In the genomic region with DNA sequence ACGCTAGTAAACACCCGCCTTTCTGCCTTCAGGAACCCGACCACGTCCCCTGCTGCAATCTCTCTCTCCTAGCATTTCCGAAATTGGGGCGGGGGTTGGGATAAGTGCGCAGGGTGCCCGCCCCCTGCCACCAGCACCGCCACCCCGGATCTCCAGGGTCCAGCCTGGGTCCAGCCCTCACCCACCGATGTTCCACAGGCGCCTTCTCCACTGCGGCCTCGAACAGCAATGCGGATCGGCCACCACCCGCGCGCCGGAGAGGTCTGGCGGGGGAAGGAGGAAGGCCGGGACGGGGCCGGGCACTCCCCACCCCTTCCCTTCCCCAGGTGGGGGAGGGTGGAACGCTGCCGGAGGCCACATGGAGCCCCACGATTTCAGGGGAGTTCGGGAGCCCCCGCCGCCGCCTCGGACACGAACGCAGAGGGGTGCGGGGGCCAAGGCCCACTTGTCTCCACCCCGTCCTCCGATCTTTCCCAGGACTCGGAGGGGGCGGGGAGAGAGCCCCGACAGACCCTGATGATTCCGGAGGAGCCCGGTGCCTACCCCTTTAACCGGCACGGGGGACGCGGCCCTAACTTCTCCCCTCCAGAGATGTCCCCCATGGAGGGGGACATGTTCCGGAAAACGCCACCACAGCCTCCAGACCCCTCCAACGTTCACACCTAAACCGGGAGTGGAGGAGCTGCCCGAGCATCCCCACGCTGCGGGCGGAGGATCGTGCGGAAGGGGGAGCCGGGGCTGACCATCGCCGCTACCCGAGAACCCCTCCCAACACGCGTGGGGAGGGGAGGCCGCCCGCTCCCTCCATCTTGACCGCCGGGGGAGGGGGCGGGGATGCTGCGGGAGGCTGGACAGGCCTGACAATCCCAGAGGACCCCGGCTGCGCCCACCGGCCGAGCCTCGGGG, we compare ENCODE assay signal across 1 cellular context.
TF ChIP-seq lines count a peak whose summit lies in the region.

No MANE protein-coding gene starts in this region.

TF ChIP-seq in HepG2, 621 proteins besides CTCF, POLR2A, EP300 and RAD21 (continued from another document and continues in another):
- TF ChIP-seq, protein P1, sequence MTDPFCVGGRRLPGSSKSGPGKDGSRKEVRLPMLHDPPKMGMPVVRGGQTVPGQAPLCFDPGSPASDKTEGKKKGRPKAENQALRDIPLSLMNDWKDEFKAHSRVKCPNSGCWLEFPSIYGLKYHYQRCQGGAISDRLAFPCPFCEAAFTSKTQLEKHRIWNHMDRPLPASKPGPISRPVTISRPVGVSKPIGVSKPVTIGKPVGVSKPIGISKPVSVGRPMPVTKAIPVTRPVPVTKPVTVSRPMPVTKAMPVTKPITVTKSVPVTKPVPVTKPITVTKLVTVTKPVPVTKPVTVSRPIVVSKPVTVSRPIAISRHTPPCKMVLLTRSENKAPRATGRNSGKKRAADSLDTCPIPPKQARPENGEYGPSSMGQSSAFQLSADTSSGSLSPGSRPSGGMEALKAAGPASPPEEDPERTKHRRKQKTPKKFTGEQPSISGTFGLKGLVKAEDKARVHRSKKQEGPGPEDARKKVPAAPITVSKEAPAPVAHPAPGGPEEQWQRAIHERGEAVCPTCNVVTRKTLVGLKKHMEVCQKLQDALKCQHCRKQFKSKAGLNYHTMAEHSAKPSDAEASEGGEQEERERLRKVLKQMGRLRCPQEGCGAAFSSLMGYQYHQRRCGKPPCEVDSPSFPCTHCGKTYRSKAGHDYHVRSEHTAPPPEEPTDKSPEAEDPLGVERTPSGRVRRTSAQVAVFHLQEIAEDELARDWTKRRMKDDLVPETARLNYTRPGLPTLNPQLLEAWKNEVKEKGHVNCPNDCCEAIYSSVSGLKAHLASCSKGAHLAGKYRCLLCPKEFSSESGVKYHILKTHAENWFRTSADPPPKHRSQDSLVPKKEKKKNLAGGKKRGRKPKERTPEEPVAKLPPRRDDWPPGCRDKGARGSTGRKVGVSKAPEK (CRISPR knock-in tag; IDR thresholded peaks at IDR 0.05; ENCODE audit: borderline replicate concordance) = no peak
- TF ChIP-seq AGO2 (optimal IDR thresholded peaks at IDR 0.05; ENCODE audit: low read depth, low read length) = peak; percentile 81
- TF ChIP-seq ZNF224 (CRISPR knock-in tag; IDR thresholded peaks at IDR 0.05) = no peak
- TF ChIP-seq, protein P2, sequence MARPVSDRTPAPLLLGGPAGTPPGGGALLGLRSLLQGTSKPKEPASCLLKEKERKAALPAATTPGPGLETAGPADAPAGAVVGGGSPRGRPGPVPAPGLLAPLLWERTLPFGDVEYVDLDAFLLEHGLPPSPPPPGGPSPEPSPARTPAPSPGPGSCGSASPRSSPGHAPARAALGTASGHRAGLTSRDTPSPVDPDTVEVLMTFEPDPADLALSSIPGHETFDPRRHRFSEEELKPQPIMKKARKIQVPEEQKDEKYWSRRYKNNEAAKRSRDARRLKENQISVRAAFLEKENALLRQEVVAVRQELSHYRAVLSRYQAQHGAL (CRISPR knock-in tag; IDR thresholded peaks at IDR 0.05; ENCODE audit: not compliant biosample characterization) = no peak
- TF ChIP-seq, protein P3, sequence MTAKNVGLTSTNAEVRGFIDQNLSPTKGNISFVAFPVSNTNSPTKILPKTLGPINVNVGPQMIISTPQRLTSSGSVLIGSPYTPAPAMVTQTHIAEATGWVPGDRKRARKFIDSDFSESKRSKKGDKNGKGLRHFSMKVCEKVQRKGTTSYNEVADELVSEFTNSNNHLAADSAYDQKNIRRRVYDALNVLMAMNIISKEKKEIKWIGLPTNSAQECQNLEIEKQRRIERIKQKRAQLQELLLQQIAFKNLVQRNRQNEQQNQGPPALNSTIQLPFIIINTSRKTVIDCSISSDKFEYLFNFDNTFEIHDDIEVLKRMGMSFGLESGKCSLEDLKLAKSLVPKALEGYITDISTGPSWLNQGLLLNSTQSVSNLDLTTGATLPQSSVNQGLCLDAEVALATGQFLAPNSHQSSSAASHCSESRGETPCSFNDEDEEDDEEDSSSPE (CRISPR knock-in tag; IDR thresholded peaks at IDR 0.05) = peak; percentile 12; the same call in 1 of the 2 replicates
- no peak for TF ChIP-seq FOXA3 (CRISPR knock-in tag; IDR thresholded peaks at IDR 0.05)
- TF ChIP-seq RELA (CRISPR knock-in tag; IDR thresholded peaks at IDR 0.05) = no peak
- TF ChIP-seq PAX8 (CRISPR knock-in tag; IDR thresholded peaks at IDR 0.05; ENCODE audit: borderline replicate concordance) = no peak
- TF ChIP-seq ZFX (CRISPR knock-in tag; IDR thresholded peaks at IDR 0.05; ENCODE audit: low read depth) = peak; percentile 61
- TF ChIP-seq PHF8 (CRISPR knock-in tag; IDR thresholded peaks at IDR 0.05) = peak; percentile 68
- TF ChIP-seq, protein P4, sequence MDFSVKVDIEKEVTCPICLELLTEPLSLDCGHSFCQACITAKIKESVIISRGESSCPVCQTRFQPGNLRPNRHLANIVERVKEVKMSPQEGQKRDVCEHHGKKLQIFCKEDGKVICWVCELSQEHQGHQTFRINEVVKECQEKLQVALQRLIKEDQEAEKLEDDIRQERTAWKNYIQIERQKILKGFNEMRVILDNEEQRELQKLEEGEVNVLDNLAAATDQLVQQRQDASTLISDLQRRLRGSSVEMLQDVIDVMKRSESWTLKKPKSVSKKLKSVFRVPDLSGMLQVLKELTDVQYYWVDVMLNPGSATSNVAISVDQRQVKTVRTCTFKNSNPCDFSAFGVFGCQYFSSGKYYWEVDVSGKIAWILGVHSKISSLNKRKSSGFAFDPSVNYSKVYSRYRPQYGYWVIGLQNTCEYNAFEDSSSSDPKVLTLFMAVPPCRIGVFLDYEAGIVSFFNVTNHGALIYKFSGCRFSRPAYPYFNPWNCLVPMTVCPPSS (IDR thresholded peaks at IDR 0.05) = no peak
- no peak for TF ChIP-seq ZNF788 (CRISPR knock-in tag; IDR thresholded peaks at IDR 0.05; ENCODE audit: borderline replicate concordance)
- TF ChIP-seq NFATC3 (CRISPR knock-in tag; IDR thresholded peaks at IDR 0.05) = no peak
- TF ChIP-seq, protein P5, sequence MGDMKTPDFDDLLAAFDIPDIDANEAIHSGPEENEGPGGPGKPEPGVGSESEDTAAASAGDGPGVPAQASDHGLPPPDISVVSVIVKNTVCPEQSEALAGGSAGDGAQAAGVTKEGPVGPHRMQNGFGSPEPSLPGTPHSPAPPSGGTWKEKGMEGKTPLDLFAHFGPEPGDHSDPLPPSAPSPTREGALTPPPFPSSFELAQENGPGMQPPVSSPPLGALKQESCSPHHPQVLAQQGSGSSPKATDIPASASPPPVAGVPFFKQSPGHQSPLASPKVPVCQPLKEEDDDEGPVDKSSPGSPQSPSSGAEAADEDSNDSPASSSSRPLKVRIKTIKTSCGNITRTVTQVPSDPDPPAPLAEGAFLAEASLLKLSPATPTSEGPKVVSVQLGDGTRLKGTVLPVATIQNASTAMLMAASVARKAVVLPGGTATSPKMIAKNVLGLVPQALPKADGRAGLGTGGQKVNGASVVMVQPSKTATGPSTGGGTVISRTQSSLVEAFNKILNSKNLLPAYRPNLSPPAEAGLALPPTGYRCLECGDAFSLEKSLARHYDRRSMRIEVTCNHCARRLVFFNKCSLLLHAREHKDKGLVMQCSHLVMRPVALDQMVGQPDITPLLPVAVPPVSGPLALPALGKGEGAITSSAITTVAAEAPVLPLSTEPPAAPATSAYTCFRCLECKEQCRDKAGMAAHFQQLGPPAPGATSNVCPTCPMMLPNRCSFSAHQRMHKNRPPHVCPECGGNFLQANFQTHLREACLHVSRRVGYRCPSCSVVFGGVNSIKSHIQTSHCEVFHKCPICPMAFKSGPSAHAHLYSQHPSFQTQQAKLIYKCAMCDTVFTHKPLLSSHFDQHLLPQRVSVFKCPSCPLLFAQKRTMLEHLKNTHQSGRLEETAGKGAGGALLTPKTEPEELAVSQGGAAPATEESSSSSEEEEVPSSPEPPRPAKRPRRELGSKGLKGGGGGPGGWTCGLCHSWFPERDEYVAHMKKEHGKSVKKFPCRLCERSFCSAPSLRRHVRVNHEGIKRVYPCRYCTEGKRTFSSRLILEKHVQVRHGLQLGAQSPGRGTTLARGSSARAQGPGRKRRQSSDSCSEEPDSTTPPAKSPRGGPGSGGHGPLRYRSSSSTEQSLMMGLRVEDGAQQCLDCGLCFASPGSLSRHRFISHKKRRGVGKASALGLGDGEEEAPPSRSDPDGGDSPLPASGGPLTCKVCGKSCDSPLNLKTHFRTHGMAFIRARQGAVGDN (CRISPR knock-in tag; IDR thresholded peaks at IDR 0.05) = peak; percentile 74
- TF ChIP-seq, protein P6, sequence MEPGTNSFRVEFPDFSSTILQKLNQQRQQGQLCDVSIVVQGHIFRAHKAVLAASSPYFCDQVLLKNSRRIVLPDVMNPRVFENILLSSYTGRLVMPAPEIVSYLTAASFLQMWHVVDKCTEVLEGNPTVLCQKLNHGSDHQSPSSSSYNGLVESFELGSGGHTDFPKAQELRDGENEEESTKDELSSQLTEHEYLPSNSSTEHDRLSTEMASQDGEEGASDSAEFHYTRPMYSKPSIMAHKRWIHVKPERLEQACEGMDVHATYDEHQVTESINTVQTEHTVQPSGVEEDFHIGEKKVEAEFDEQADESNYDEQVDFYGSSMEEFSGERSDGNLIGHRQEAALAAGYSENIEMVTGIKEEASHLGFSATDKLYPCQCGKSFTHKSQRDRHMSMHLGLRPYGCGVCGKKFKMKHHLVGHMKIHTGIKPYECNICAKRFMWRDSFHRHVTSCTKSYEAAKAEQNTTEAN (CRISPR knock-in tag; conservative IDR thresholded peaks at IDR 0.05) = 0 out of 2 replicates have a peak, but pooled peaks have one; percentile 34
- TF ChIP-seq ZNF772 (CRISPR knock-in tag; IDR thresholded peaks at IDR 0.05) = peak; percentile 75; the same call in 1 of the 2 replicates
- TF ChIP-seq ZNF430 (CRISPR knock-in tag; IDR thresholded peaks at IDR 0.05) = 0 out of 2 replicates have a peak, but pooled peaks have one; percentile 13
- no peak for TF ChIP-seq NCOA1 (CRISPR knock-in tag; IDR thresholded peaks at IDR 0.05)
- peak; percentile 65 for TF ChIP-seq ZC3H13 (CRISPR knock-in tag; IDR thresholded peaks at IDR 0.05)
- TF ChIP-seq, protein P7, sequence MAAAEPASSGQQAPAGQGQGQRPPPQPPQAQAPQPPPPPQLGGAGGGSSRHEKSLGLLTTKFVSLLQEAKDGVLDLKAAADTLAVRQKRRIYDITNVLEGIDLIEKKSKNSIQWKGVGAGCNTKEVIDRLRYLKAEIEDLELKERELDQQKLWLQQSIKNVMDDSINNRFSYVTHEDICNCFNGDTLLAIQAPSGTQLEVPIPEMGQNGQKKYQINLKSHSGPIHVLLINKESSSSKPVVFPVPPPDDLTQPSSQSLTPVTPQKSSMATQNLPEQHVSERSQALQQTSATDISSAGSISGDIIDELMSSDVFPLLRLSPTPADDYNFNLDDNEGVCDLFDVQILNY (CRISPR knock-in tag; conservative IDR thresholded peaks at IDR 0.05) = no peak
- TF ChIP-seq, protein P8, sequence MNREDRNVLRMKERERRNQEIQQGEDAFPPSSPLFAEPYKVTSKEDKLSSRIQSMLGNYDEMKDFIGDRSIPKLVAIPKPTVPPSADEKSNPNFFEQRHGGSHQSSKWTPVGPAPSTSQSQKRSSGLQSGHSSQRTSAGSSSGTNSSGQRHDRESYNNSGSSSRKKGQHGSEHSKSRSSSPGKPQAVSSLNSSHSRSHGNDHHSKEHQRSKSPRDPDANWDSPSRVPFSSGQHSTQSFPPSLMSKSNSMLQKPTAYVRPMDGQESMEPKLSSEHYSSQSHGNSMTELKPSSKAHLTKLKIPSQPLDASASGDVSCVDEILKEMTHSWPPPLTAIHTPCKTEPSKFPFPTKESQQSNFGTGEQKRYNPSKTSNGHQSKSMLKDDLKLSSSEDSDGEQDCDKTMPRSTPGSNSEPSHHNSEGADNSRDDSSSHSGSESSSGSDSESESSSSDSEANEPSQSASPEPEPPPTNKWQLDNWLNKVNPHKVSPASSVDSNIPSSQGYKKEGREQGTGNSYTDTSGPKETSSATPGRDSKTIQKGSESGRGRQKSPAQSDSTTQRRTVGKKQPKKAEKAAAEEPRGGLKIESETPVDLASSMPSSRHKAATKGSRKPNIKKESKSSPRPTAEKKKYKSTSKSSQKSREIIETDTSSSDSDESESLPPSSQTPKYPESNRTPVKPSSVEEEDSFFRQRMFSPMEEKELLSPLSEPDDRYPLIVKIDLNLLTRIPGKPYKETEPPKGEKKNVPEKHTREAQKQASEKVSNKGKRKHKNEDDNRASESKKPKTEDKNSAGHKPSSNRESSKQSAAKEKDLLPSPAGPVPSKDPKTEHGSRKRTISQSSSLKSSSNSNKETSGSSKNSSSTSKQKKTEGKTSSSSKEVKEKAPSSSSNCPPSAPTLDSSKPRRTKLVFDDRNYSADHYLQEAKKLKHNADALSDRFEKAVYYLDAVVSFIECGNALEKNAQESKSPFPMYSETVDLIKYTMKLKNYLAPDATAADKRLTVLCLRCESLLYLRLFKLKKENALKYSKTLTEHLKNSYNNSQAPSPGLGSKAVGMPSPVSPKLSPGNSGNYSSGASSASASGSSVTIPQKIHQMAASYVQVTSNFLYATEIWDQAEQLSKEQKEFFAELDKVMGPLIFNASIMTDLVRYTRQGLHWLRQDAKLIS (CRISPR knock-in tag; IDR thresholded peaks at IDR 0.05) = no peak
- no peak; the same call in 1 of the 2 replicates for TF ChIP-seq NAIF1 (CRISPR knock-in tag; IDR thresholded peaks at IDR 0.05; ENCODE audit: borderline replicate concordance)
- TF ChIP-seq MYC (CRISPR knock-in tag; IDR thresholded peaks at IDR 0.05; ENCODE audit: borderline replicate concordance) = peak; percentile 40
- TF ChIP-seq, protein P9, sequence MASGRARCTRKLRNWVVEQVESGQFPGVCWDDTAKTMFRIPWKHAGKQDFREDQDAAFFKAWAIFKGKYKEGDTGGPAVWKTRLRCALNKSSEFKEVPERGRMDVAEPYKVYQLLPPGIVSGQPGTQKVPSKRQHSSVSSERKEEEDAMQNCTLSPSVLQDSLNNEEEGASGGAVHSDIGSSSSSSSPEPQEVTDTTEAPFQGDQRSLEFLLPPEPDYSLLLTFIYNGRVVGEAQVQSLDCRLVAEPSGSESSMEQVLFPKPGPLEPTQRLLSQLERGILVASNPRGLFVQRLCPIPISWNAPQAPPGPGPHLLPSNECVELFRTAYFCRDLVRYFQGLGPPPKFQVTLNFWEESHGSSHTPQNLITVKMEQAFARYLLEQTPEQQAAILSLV (CRISPR knock-in tag; IDR thresholded peaks at IDR 0.05; ENCODE audit: borderline replicate concordance) = no peak; the same call in 1 of the 2 replicates
- TF ChIP-seq ZNF547 (CRISPR knock-in tag; IDR thresholded peaks at IDR 0.05) = peak; percentile 56; the same call in 1 of the 2 replicates
- TF ChIP-seq ZFY (CRISPR knock-in tag; IDR thresholded peaks at IDR 0.05) = no peak; the same call in 1 of the 2 replicates
- TF ChIP-seq MEIS1 (CRISPR knock-in tag; IDR thresholded peaks at IDR 0.05; ENCODE audit: borderline replicate concordance) = 0 out of 2 replicates have a peak, but pooled peaks have one; percentile 37
- TF ChIP-seq, protein P10, sequence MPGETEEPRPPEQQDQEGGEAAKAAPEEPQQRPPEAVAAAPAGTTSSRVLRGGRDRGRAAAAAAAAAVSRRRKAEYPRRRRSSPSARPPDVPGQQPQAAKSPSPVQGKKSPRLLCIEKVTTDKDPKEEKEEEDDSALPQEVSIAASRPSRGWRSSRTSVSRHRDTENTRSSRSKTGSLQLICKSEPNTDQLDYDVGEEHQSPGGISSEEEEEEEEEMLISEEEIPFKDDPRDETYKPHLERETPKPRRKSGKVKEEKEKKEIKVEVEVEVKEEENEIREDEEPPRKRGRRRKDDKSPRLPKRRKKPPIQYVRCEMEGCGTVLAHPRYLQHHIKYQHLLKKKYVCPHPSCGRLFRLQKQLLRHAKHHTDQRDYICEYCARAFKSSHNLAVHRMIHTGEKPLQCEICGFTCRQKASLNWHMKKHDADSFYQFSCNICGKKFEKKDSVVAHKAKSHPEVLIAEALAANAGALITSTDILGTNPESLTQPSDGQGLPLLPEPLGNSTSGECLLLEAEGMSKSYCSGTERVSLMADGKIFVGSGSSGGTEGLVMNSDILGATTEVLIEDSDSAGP (CRISPR knock-in tag; IDR thresholded peaks at IDR 0.05; ENCODE audit: borderline replicate concordance) = peak; percentile 90; the same call in 1 of the 2 replicates
- TF ChIP-seq, protein P11, sequence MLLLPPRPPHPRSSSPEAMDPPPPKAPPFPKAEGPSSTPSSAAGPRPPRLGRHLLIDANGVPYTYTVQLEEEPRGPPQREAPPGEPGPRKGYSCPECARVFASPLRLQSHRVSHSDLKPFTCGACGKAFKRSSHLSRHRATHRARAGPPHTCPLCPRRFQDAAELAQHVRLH (CRISPR knock-in tag; IDR thresholded peaks at IDR 0.05; ENCODE audit: borderline replicate concordance, low read depth) = no peak
- TF ChIP-seq AKAP8 (CRISPR knock-in tag; IDR thresholded peaks at IDR 0.05) = no peak
- peak; percentile 53 for TF ChIP-seq ZNF883 (CRISPR knock-in tag; IDR thresholded peaks at IDR 0.05; ENCODE audit: not compliant biosample characterization)
